ENCODE assay signal across 8 cellular contexts in genomic region chr17:57955183-57955952, GRCh38. TPM values are rescaled to one million over a fixed set of nuclear protein-coding genes. Genes with fewer than 3 reads are reported as not detected.
DNase-seq lines count a peak whose midpoint lies in the region; ATAC-seq and TF ChIP-seq lines count a peak whose summit lies in the region.

Gene CUEDC1 (minus strand): TSS chr17:57955412. CDS start chr17:57885564, 69,848 bp downstream.

- peaks cover 18 to 30% (median 22%) of the 10 kb centered on the region in 4 donors for H3K4me1 Mint-ChIP-seq in CD4-positive, alpha-beta memory T cell
- peaks cover 49% of the 10 kb centered on the region for H3K4me1 Mint-ChIP-seq in endodermal cell

- ATAC-seq in HG02678 (IDR thresholded peaks at IDR 0.05; ENCODE audit: unreplicated experiment), result no peak

- H3K4me1 ChIP-seq in CD4-positive, alpha-beta memory T cell (ENCODE audit: insufficient read depth, low read length), result peaks cover 15% of the 10 kb centered on the region
- H3K4me1 ChIP-seq in HAP-1 (peaks cover 33% of the 10 kb centered on the region), endodermal cell (ENCODE audit: control insufficient read depth, insufficient read depth, low read length) (peaks cover 18% of the 10 kb centered on the region), mesodermal cell (ENCODE audit: control insufficient read depth, insufficient read depth, low read length, poor library complexity, severe bottlenecking) (peaks cover 42% of the 10 kb centered on the region)

- peaks cover 4% of the 10 kb centered on the region for H3K27me3 ChIP-seq in CD4-positive, alpha-beta memory T cell (ENCODE audit: insufficient read depth, low read length)
- no peaks in the 10 kb centered on the region for H3K27me3 ChIP-seq in HAP-1 (ENCODE audit: low read depth)
- H3K27me3 ChIP-seq in endodermal cell (ENCODE audit: control insufficient read depth, insufficient read depth, low read length, poor library complexity, severe bottlenecking), result peaks cover 15% of the 10 kb centered on the region

- intact Hi-C loops in CD4-positive, alpha-beta memory T cell (cut with micrococcal nuclease), result loop anchor here (5.0 kb wide), 1 partner anchor 42 kb away; no protein-coding TSS in a partner anchor

- in situ Hi-C loops in HAP-1 (cut with MboI; ENCODE audit: low sequenced_read_pairs), result no loop called here

- peak; percentile 60 for TF ChIP-seq CTCF in endodermal cell (conservative IDR thresholded peaks at IDR 0.05)

- POLR2A ChIA-PET in CD4-positive, alpha-beta memory T cell (lab: Charles Lee; ENCODE audit: partially characterized antibody), result interaction anchor here (0.6 to 2.8 kb wide), 6 partner anchors 9 to 51 kb away, joined by 3 to 12 read pairs (median 6); partner anchors contain the start of gene VEZF1

- 0 to 2% methylated on average over 1 to 78 of the region's 79 CpGs for WGBS in endodermal cell (ENCODE audit: insufficient coverage in 1 of 2, insufficient read length in 1 of 2), 2 experiments
- WGBS in mesodermal cell (ENCODE audit: insufficient coverage in 2 of 2), 2 experiments, result 1% methylated on average over 58 to 70 of the region's 79 CpGs

- H3K27ac ChIP-seq in CD4-positive, alpha-beta memory T cell (ENCODE audit: low read depth, low read length), result no peak within 1 kb of the TSS
- H3K27ac ChIP-seq in endodermal cell (ENCODE audit: low read depth, low read length) (peak within 1 kb of the TSS; percentile 90), mesodermal cell (ENCODE audit: low read depth, low read length, severe bottlenecking) (peak within 1 kb of the TSS; percentile 84)

- no peaks in the 10 kb centered on the region for H3K36me3 ChIP-seq in CD4-positive, alpha-beta memory T cell (ENCODE audit: insufficient read depth, low read length)
- no peaks in the 10 kb centered on the region for H3K36me3 ChIP-seq in HAP-1 (replicated peaks)
- H3K36me3 ChIP-seq in endodermal cell (ENCODE audit: control insufficient read depth, insufficient read depth, low read length), result no peaks in the 10 kb centered on the region
- H3K36me3 ChIP-seq in mesodermal cell (ENCODE audit: control insufficient read depth, insufficient read depth, low read length), result no peaks in the 10 kb centered on the region

- H3K9me3 ChIP-seq in CD4-positive, alpha-beta memory T cell (ENCODE audit: control insufficient read depth in 1 of 2, low read length in 2 of 2), result no peaks in the 10 kb centered on the region
- no peaks in the 10 kb centered on the region for H3K9me3 ChIP-seq in HAP-1
- no peaks in the 10 kb centered on the region for H3K9me3 ChIP-seq in endodermal cell (ENCODE audit: control insufficient read depth, low read length)
- no peaks in the 10 kb centered on the region for H3K9me3 ChIP-seq in mesodermal cell (ENCODE audit: control insufficient read depth, low read length)

- H3K27me3 Mint-ChIP-seq in CD4-positive, alpha-beta memory T cell, result peaks cover 2 to 6% of the 10 kb centered on the region in 2 donors
- peaks cover 45% of the 10 kb centered on the region for H3K27me3 Mint-ChIP-seq in endodermal cell (ENCODE audit: insufficient read depth)

- CTCF ChIA-PET in CD4-positive, alpha-beta memory T cell (lab: Charles Lee; ENCODE audit: partially characterized antibody), result interaction anchor here (0.6 to 2.1 kb wide), 9 partner anchors 8 to 104 kb away, joined by 3 to 10 read pairs (median 3); no protein-coding TSS in a partner anchor

- peak within 1 kb of the TSS; percentile 42 to 63 for H3K4me3 ChIP-seq in CD4-positive, alpha-beta memory T cell (ENCODE audit: low read length in 2 of 2)
- peak within 1 kb of the TSS; percentile 42 for H3K4me3 ChIP-seq in HAP-1
- H3K4me3 ChIP-seq in endodermal cell (ENCODE audit: low read length), result peak within 1 kb of the TSS; percentile 77
- peak within 1 kb of the TSS; percentile 65 for H3K4me3 ChIP-seq in mesodermal cell (ENCODE audit: extremely low read depth, insufficient read depth, low read length, poor library complexity, severe bottlenecking)

- peak; percentile 45 to 56 (median 54) for DNase-seq in CD4-positive, alpha-beta memory T cell
- DNase-seq in HAP-1 (ENCODE audit: low spot score in 2 of 2), result peak; percentile 61 to 87
- DNase-seq in NCI-H510A treated with DMSO at 0.1 percent for 48 hours (lab: John Stamatoyannopoulos, UW), result peak; percentile 59
- peak; percentile 18 for DNase-seq in activated CD8-positive, alpha-beta memory T cell treated with anti-CD3 and anti-CD28 coated beads, Interleukin-2, amount 50 U/mL, for 1 hour (ENCODE audit: extremely low read depth)
- peak; percentile 93 for DNase-seq in endodermal cell
- peak; percentile 19 for DNase-seq in stimulated activated CD8-positive, alpha-beta memory T cell treated with anti-CD3 and anti-CD28 coated beads, Interleukin-15, amount 100 ng/mL, for 24 hours (ENCODE audit: low read depth)

- H3K27ac Mint-ChIP-seq in CD4-positive, alpha-beta memory T cell, result peak within 1 kb of the TSS in 3 of 7 donors; percentile 8 to 79 (median 74)
- peak within 1 kb of the TSS; percentile 45 for H3K27ac Mint-ChIP-seq in endodermal cell

- H3K9me3 Mint-ChIP-seq in CD4-positive, alpha-beta memory T cell, result no peaks in the 10 kb centered on the region
- H3K9me3 Mint-ChIP-seq in endodermal cell, result no peaks in the 10 kb centered on the region

- H3K9ac ChIP-seq in endodermal cell (ENCODE audit: extremely low read depth, low read length, poor library complexity, severe bottlenecking), result peak within 1 kb of the TSS; percentile 64

- no peaks in the 10 kb centered on the region for H3K36me3 Mint-ChIP-seq in CD4-positive, alpha-beta memory T cell
- H3K36me3 Mint-ChIP-seq in endodermal cell (ENCODE audit: low read depth), result no peaks in the 10 kb centered on the region

- peak within 1 kb of the TSS; percentile 78 to 86 (median 82) for H3K4me3 Mint-ChIP-seq in CD4-positive, alpha-beta memory T cell
- peak within 1 kb of the TSS; percentile 61 for H3K4me3 Mint-ChIP-seq in endodermal cell

RNA-seq across cellular contexts. Expression of gene CUEDC1, which starts in this region (rescaled TPM):
- total RNA-seq in CD4-positive, alpha-beta memory T cell, result under 1 TPM; 0.61 to 0.90 TPM
- not detected for polyA plus RNA-seq in CD4-positive, alpha-beta memory T cell
- total RNA-seq in endodermal cell, result 10 to 100 TPM; 11.0 to 18.7 TPM
- 43.5 TPM for polyA plus RNA-seq in endodermal cell (2013, experiment 1 of 2)
- polyA plus RNA-seq in endodermal cell (2013, experiment 2 of 2), result 39.6 TPM
- polyA plus RNA-seq in mesodermal cell (2013, experiment 1 of 2), result 17.0 TPM
- 17.3 TPM for polyA plus RNA-seq in mesodermal cell (2013, experiment 2 of 2)

Comparison
In these comparisons a context has a peak if more than half of its experiments do, and no peak if none do; other contexts are left out.
1. RNA of gene CUEDC1 (total RNA-seq): 11.0 to 18.7 TPM in endodermal cell; 0.61 to 0.90 TPM in CD4-positive, alpha-beta memory T cell; every median in the first group is over 4 times any median in the second.
2. Peak in DNase-seq and H3K4me3 ChIP-seq in CD4-positive, alpha-beta memory T cell; RNA of the gene not detected or under 1 TPM.
3. DNase-seq: peak in every context shown above with its lines; median percentile 93 in endodermal cell; 74 in HAP-1; 59 in NCI-H510A treated with DMSO at 0.1 percent for 48 hours; 54 in CD4-positive, alpha-beta memory T cell; 19 in stimulated activated CD8-positive, alpha-beta memory T cell treated with anti-CD3 and anti-CD28 coated beads, Interleukin-15, amount 100 ng/mL, for 24 hours; 18 in activated CD8-positive, alpha-beta memory T cell treated with anti-CD3 and anti-CD28 coated beads, Interleukin-2, amount 50 U/mL, for 1 hour.
4. Peak in every context shown above with its lines, with median percentiles within 50 percentile points of each other: H3K4me3 ChIP-seq.